11 cellular contexts compared by ENCODE assay signal in genomic region chr1:56970280-56970679, GRCh38. TPM values are rescaled to one million over a fixed set of nuclear protein-coding genes. Genes with fewer than 3 reads are reported as not detected.
"Had no signal": no experiment of that assay in that cellular context is flagged by ENCODE, and none has a peak within 500 bp of the region (broad histone marks: within the 10 kb centered on the region; RNA-seq: fewer than 3 reads in every experiment).

No MANE protein-coding gene starts in this region.

- H3K36me3 ChIP-seq: HAP-1 had no signal

- ATAC-seq: HCT116, K562 had no signal

- H3K27ac ChIP-seq: GM23248, HL-60 had no signal

- H3K9me3 ChIP-seq: HAP-1 had no signal

- H3K4me3 ChIP-seq: GM23248, HAP-1, K562 had no signal

- FAIRE-seq: K562 had no signal

- H3K9ac ChIP-seq: GM23248 had no signal

- H2AFZ ChIP-seq: GM23248 had no signal

- DNase-seq: GM23248, GOT3, H7, HFFc6, IMR-90 had no signal

- H3K4me1 ChIP-seq: HAP-1 had no signal

RNA-seq across cellular contexts. Expression of gene C8B, which starts 4.5 kb away (rescaled TPM):
- total RNA-seq: GM23248, H4, H7, HFFc6, HT1080, IMR-90, K562 had no signal
- polyA plus RNA-seq: GM23248, IMR-90, K562 had no signal
